25 cellular contexts compared by ENCODE assay signal in genomic region chr4:145058256-145058655, GRCh38.
"Had no signal": no experiment of that assay in that cellular context is flagged by ENCODE, and none has a peak within 500 bp of the region (broad histone marks: within the 10 kb centered on the region; RNA-seq: fewer than 3 reads in every experiment).

No MANE protein-coding gene starts in this region.

- DNase-seq: activated CD4-positive, alpha-beta T cell treated with anti-CD3 and anti-CD28 coated beads for 48 hours; activated CD4-positive, alpha-beta T cell treated with anti-CD3 and anti-CD28 coated beads, Interleukin-2, amount 50 U/mL, for 4 hours; activated CD4-positive, CD25-positive, alpha-beta regulatory T cell treated with anti-CD3 and anti-CD28 coated beads, Interleukin-2, amount 50 U/mL, for 72 hours; activated CD8-positive, alpha-beta memory T cell treated with anti-CD3 and anti-CD28 coated beads, Interleukin-2, amount 50 U/mL, for 48 hours; activated CD8-positive, alpha-beta T cell treated with anti-CD3 and anti-CD28 coated beads, Interleukin-2, amount 10 ng/mL, durations not matched to agents 7 days and 5 days; activated effector memory CD4-positive, alpha-beta T cell treated with Interleukin-2 at 50 U/mL for 16 hours; activated naive CD4-positive, alpha-beta T cell; activated T-cell treated with anti-CD3 and anti-CD28 coated beads, Interleukin-2, amount 50 U/mL, for 1 hour; aorta; IMR-90; Kasumi-1; KBM-7; NCI-H1048; NCI-H146; NCI-H187 treated with DMSO at 0.1 percent for 48 hours; NCI-H2081 treated with DMSO at 0.1 percent for 48 hours; NCI-H2227 treated with DMSO at 0.1 percent for 48 hours; NCI-H446 treated with DMSO at 0.1 percent for 48 hours; NCI-H526 treated with DMSO at 0.1 percent for 48 hours; NK-92 treated with Interleukin-12 subunit alpha and Interleukin-12 subunit beta, amount 100 ng/mL, for 24 hours; OCI-M1; RPMI8226; SK-N-SH had no signal

- H3K9me3 Mint-ChIP-seq: activated naive CD4-positive, alpha-beta T cell treated with anti-CD3 and anti-CD28 coated beads, Interleukin-2, amount 50 U/mL, for 24 hours had no signal

- H3K27me3 Mint-ChIP-seq: activated naive CD4-positive, alpha-beta T cell treated with anti-CD3 and anti-CD28 coated beads, Interleukin-2, amount 50 U/mL, for 24 hours; brain had no signal

- H3K27ac Mint-ChIP-seq: activated CD8-positive, alpha-beta T cell treated with anti-CD3 and anti-CD28 coated beads, Interleukin-2, amount 10 ng/mL, durations not matched to agents 7 days and 5 days; activated naive CD4-positive, alpha-beta T cell treated with anti-CD3 and anti-CD28 coated beads, Interleukin-2, amount 50 U/mL, for 24 hours; brain had no signal

- H3K4me3 Mint-ChIP-seq: activated CD8-positive, alpha-beta T cell treated with anti-CD3 and anti-CD28 coated beads, Interleukin-2, amount 10 ng/mL, durations not matched to agents 7 days and 5 days; activated naive CD4-positive, alpha-beta T cell treated with anti-CD3 and anti-CD28 coated beads, Interleukin-2, amount 50 U/mL, for 24 hours; brain had no signal
